ENCODE assay signal across 8 cellular contexts in genomic region chr12:98397323-98398105, GRCh38.
A peak's percentile ranks its signal among the peaks of the same experiment; 100 is the strongest.
DNase-seq lines count a peak whose midpoint lies in the region; ATAC-seq and TF ChIP-seq lines count a peak whose summit lies in the region.

No MANE protein-coding gene starts in this region.

- H4K20me1 ChIP-seq in DND-41 (ENCODE audit: insufficient read depth, low read length) (no peaks in the 10 kb centered on the region), PC-9 (ENCODE audit: insufficient read depth) (no peaks in the 10 kb centered on the region)

- H3K4me2 ChIP-seq in DND-41 (ENCODE audit: insufficient read depth, low read length) (peak overlapping the region; percentile 74), PC-9 (peak overlapping the region; percentile 95)

- no peaks in the 10 kb centered on the region for H3K9me2 ChIP-seq in PC-9 (ENCODE audit: insufficient read depth)

- H3K36me3 ChIP-seq in DND-41 (ENCODE audit: insufficient read depth, low read length) = no peaks in the 10 kb centered on the region
- no peaks in the 10 kb centered on the region for H3K36me3 ChIP-seq in PC-9 (ENCODE audit: low read depth)

- no peaks in the 10 kb centered on the region for H3K9me3 Mint-ChIP-seq in activated T-helper 1 cell treated with anti-CD3 and anti-CD28 coated beads, Interleukin-12 subunit alpha, Interleukin-12 subunit beta, Interleukin-2, Interleukin-4 antibody, amounts not matched to agents 30 ng/mL and 10 ng/mL and 1 ng/mL, durations not matched to agents 14 hours and 24 hours and 36 hours
- H3K9me3 Mint-ChIP-seq in nephron = no peaks in the 10 kb centered on the region

- peaks cover 38% of the 10 kb centered on the region for H3K4me1 Mint-ChIP-seq in activated T-helper 1 cell treated with anti-CD3 and anti-CD28 coated beads, Interleukin-12 subunit alpha, Interleukin-12 subunit beta, Interleukin-2, Interleukin-4 antibody, amounts not matched to agents 30 ng/mL and 10 ng/mL and 1 ng/mL, durations not matched to agents 14 hours and 24 hours and 36 hours (ENCODE audit: low read depth)
- H3K4me1 Mint-ChIP-seq in nephron = peaks cover 49% of the 10 kb centered on the region

- peaks cover 9% of the 10 kb centered on the region; the same call in 1 of the 2 replicates for H3F3A ChIP-seq in PC-9 (ENCODE audit: insufficient read depth, low read depth)

- H3K4me3 Mint-ChIP-seq in activated T-helper 1 cell treated with anti-CD3 and anti-CD28 coated beads, Interleukin-12 subunit alpha, Interleukin-12 subunit beta, Interleukin-2, Interleukin-4 antibody, amounts not matched to agents 30 ng/mL and 10 ng/mL and 1 ng/mL, durations not matched to agents 14 hours and 24 hours and 36 hours = peak overlapping the region; percentile 77
- H3K4me3 Mint-ChIP-seq in nephron = peak overlapping the region; percentile 81 to 87 (median 82)

- TF ChIP-seq CTCF in DND-41 (IDR thresholded peaks at IDR 0.05; ENCODE audit: borderline replicate concordance, extremely low read depth, low read length, poor library complexity, severe bottlenecking) (peak; percentile 80), PC-9 (conservative IDR thresholded peaks at IDR 0.05) (peak; percentile 93), fibroblast of pulmonary artery (IDR thresholded peaks at IDR 0.05; ENCODE audit: low read length, missing control alignments) (peak; percentile 85), nephron (IDR thresholded peaks at IDR 0.05; ENCODE audit: unreplicated experiment in 3 of 3) (peak; percentile 90 to 94 (median 91))

- peaks cover 40% of the 10 kb centered on the region for H3K4me1 ChIP-seq in DND-41 (ENCODE audit: insufficient read depth, low read length)
- peaks cover 29% of the 10 kb centered on the region for H3K4me1 ChIP-seq in PC-9 (replicated peaks; ENCODE audit: insufficient read depth)

- CTCF ChIA-PET in PC-9 (lab: Charles Lee) = no interaction called here

- POLR2A ChIA-PET in PC-9 (lab: Charles Lee; ENCODE audit: unreplicated experiment) = interaction anchor here (0.9 kb wide), 1 partner anchor 9 kb away, joined by 3 read pairs; no protein-coding TSS in a partner anchor

- H3K9me3 ChIP-seq in DND-41 (ENCODE audit: insufficient read depth, low read length, severe bottlenecking) = no peaks in the 10 kb centered on the region
- no peaks in the 10 kb centered on the region for H3K9me3 ChIP-seq in PC-9 (ENCODE audit: insufficient read depth, low read depth)

- no peaks in the 10 kb centered on the region for H3K27me3 Mint-ChIP-seq in activated T-helper 1 cell treated with anti-CD3 and anti-CD28 coated beads, Interleukin-12 subunit alpha, Interleukin-12 subunit beta, Interleukin-2, Interleukin-4 antibody, amounts not matched to agents 30 ng/mL and 10 ng/mL and 1 ng/mL, durations not matched to agents 14 hours and 24 hours and 36 hours (ENCODE audit: insufficient read depth)
- H3K27me3 Mint-ChIP-seq in nephron (ENCODE audit: low read depth) = peaks cover 14% of the 10 kb centered on the region

- intact Hi-C loops in PC-9 (cut with micrococcal nuclease; ENCODE audit: unreplicated experiment) = loop anchor here (1.0 to 5.0 kb wide), 3 partner anchors 1248 to 1820 kb away; no protein-coding TSS in a partner anchor
- intact Hi-C loops in activated T-helper 1 cell treated with anti-CD3 and anti-CD28 coated beads, Interleukin-12 subunit alpha, Interleukin-12 subunit beta, Interleukin-2, Interleukin-4 antibody, amounts not matched to agents 30 ng/mL and 10 ng/mL and 1 ng/mL, durations not matched to agents 14 hours and 24 hours and 36 hours (cut with micrococcal nuclease) = loop anchor here (1.0 to 10.0 kb wide), 9 partner anchors 105 to 1819 kb away; partner anchors contain the start of genes APAF1, IKBIP and NEDD1

- H3K4me3 ChIP-seq in DND-41 (ENCODE audit: low read depth in 1 of 2, low read length in 2 of 2) = peak overlapping the region; percentile 3 to 55; a peak in 3 of 4 replicates
- peak overlapping the region; percentile 35 for H3K4me3 ChIP-seq in Jurkat, Clone E6-1 (ENCODE audit: low read length)
- H3K4me3 ChIP-seq in PC-9 = peak overlapping the region; percentile 63
- H3K4me3 ChIP-seq in fibroblast of pulmonary artery (replicated peaks; ENCODE audit: low read depth, low read length) = peak overlapping the region; percentile 36

- H3K27ac Mint-ChIP-seq in activated T-helper 1 cell treated with anti-CD3 and anti-CD28 coated beads, Interleukin-12 subunit alpha, Interleukin-12 subunit beta, Interleukin-2, Interleukin-4 antibody, amounts not matched to agents 30 ng/mL and 10 ng/mL and 1 ng/mL, durations not matched to agents 14 hours and 24 hours and 36 hours = peak overlapping the region; percentile 53
- H3K27ac Mint-ChIP-seq in nephron = peak overlapping the region; percentile 15 to 76 (median 73)

- H3K27ac ChIP-seq in DND-41 (ENCODE audit: low read length) (peak overlapping the region; percentile 62), PC-9 (no peak overlapping the region)

- DNase-seq in DND-41 = peak; percentile 86
- DNase-seq in Jurkat, Clone E6-1 (ENCODE audit: low read depth, low spot score) = peak; percentile 81
- peak; percentile 71 to 79 for DNase-seq in PC-9
- peak; percentile 76 for DNase-seq in activated T-helper 1 cell treated with anti-CD3 and anti-CD28 coated beads, Interleukin-12 subunit alpha, Interleukin-12 subunit beta, Interleukin-2, Interleukin-4 antibody, amounts not matched to agents 30 ng/mL and 10 ng/mL and 1 ng/mL, durations not matched to agents 14 hours and 24 hours and 36 hours (ENCODE audit: low spot score)
- peak; percentile 84 for DNase-seq in fibroblast of pulmonary artery (ENCODE audit: low read depth)
- peak; percentile 85 for DNase-seq in stimulated activated naive CD8-positive, alpha-beta T cell treated with anti-CD3 and anti-CD28 coated beads, Interleukin-15, Interleukin-2, amounts not matched to agents 100 U/mL and 50 U/mL, for 24 hours

- peak overlapping the region; percentile 43 for H3K9ac ChIP-seq in DND-41 (ENCODE audit: low read depth, low read length)

- H3K79me2 ChIP-seq in DND-41 (ENCODE audit: insufficient read depth, low read length) = no peaks in the 10 kb centered on the region
- H3K79me2 ChIP-seq in PC-9 (ENCODE audit: low read depth) = no peaks in the 10 kb centered on the region

- H2AFZ ChIP-seq in DND-41 (ENCODE audit: low read depth, low read length) = peak overlapping the region; percentile 77
- H2AFZ ChIP-seq in PC-9 = peak overlapping the region; percentile 77

- BruUV-seq in PC-9 (replicated peaks; lab: Mats Ljungman, UMichigan) = no TSS peak

- H3K36me3 Mint-ChIP-seq in activated T-helper 1 cell treated with anti-CD3 and anti-CD28 coated beads, Interleukin-12 subunit alpha, Interleukin-12 subunit beta, Interleukin-2, Interleukin-4 antibody, amounts not matched to agents 30 ng/mL and 10 ng/mL and 1 ng/mL, durations not matched to agents 14 hours and 24 hours and 36 hours (ENCODE audit: low read depth) = no peaks in the 10 kb centered on the region
- H3K36me3 Mint-ChIP-seq in nephron (ENCODE audit: low read depth) = no peaks in the 10 kb centered on the region

- H3K27me3 ChIP-seq in DND-41 (ENCODE audit: insufficient read depth, low read length, poor library complexity) = no peaks in the 10 kb centered on the region
- H3K27me3 ChIP-seq in PC-9 (ENCODE audit: insufficient read depth, low read depth) = 0 out of 2 replicates have a peak, but pooled peaks cover 5% of the 10 kb centered on the region

- peak; percentile 79 for ATAC-seq in DND-41 (ENCODE audit: insufficient read depth, low read depth)
- peak; percentile 79 for ATAC-seq in GM21737 (IDR thresholded peaks at IDR 0.05; ENCODE audit: unreplicated experiment)
- peak; percentile 88 for ATAC-seq in stimulated activated naive CD8-positive, alpha-beta T cell treated with anti-CD3 and anti-CD28 coated beads, Interleukin-15, Interleukin-2, amounts not matched to agents 100 U/mL and 50 U/mL, for 24 hours
